Comparison of ENCODE assay signal across 35 cellular contexts in genomic region chr5:155064580-155064979, GRCh38. TPM values are rescaled to one million over a fixed set of nuclear protein-coding genes. Genes with fewer than 3 reads are reported as not detected.
DNase-seq lines count a peak whose midpoint lies in the region; ATAC-seq, FAIRE-seq and TF ChIP-seq lines count a peak whose summit lies in the region.
"Had no signal": no experiment of that assay in that cellular context is flagged by ENCODE, and none has a peak within 500 bp of the region (broad histone marks: within the 10 kb centered on the region; RNA-seq: fewer than 3 reads in every experiment).

No MANE protein-coding gene starts in this region.

- no peaks in the 10 kb centered on the region for H4K20me1 ChIP-seq in GM12878 (ENCODE audit: control insufficient read depth, insufficient read depth)
- no peaks in the 10 kb centered on the region for H4K20me1 ChIP-seq in neural progenitor cell (ENCODE audit: low read depth)
- H4K20me1 ChIP-seq: BLaER1 treated with 17β-estradiol and CSF1 and Interleukin-3, amounts not matched to agents 10 nM and 100 nM had no signal

- H3K79me2 ChIP-seq in GM12878 (ENCODE audit: control insufficient read depth, insufficient read depth, low read length) (no peaks in the 10 kb centered on the region), neural progenitor cell (ENCODE audit: low read depth) (no peaks in the 10 kb centered on the region)

- 6% methylated on average over 6 of the region's 6 CpGs for WGBS in GM12878 (ENCODE audit: insufficient coverage, insufficient replicate concordance, low lambda C conversion rate, missing lambda C conversion rate)

- H3K36me3 ChIP-seq in GM12878 (ENCODE audit: control insufficient read depth in 2 of 2, insufficient read depth in 2 of 2, low read length in 1 of 2) (no peaks in the 10 kb centered on the region), neural progenitor cell (no peaks in the 10 kb centered on the region), lower lobe of right lung (no peaks in the 10 kb centered on the region)
- H3K36me3 ChIP-seq: BLaER1 treated with 17β-estradiol and CSF1 and Interleukin-3, amounts not matched to agents 10 nM and 100 nM; heart left ventricle; neutrophil; prostate gland; tibial artery had no signal

- no peaks in the 10 kb centered on the region for H3K27me3 ChIP-seq in GM12878 (replicated peaks in 1 of 2; ENCODE audit: control insufficient read depth in 2 of 2, insufficient read depth in 2 of 2, low read length in 1 of 2)
- no peaks in the 10 kb centered on the region for H3K27me3 ChIP-seq in neural progenitor cell
- no peaks in the 10 kb centered on the region for H3K27me3 ChIP-seq in lower lobe of right lung (ENCODE audit: low read depth)
- H3K27me3 ChIP-seq: BLaER1 treated with 17β-estradiol and CSF1 and Interleukin-3, amounts not matched to agents 10 nM and 100 nM; heart left ventricle; neutrophil; tibial artery had no signal

- H3K27ac ChIP-seq in GM12878 (ENCODE audit: control insufficient read depth, insufficient read depth): no peak overlapping the region
- no peak overlapping the region for H3K27ac ChIP-seq in neural progenitor cell
- no peak overlapping the region for H3K27ac ChIP-seq in lower lobe of right lung
- H3K27ac ChIP-seq: BLaER1 treated with 17β-estradiol and CSF1 and Interleukin-3, amounts not matched to agents 10 nM and 100 nM; heart left ventricle; neutrophil; prostate gland; tibial artery had no signal

- CTCF ChIA-PET in GM12878 (lab: Yijun Ruan, JAX): no interaction called here

- no peak overlapping the region for H3K4me3 Mint-ChIP-seq in neural progenitor cell
- H3K4me3 Mint-ChIP-seq: effector memory CD8-positive, alpha-beta T cell; stimulated activated naive CD8-positive, alpha-beta T cell treated with anti-CD3 and anti-CD28 coated beads, Interleukin-15, amount 100 ng/mL, for 72 hours; WTC11 had no signal

- no peaks in the 10 kb centered on the region for H3F3A ChIP-seq in neural progenitor cell (ENCODE audit: low read depth)

- no peaks in the 10 kb centered on the region for H3K4me1 Mint-ChIP-seq in neural progenitor cell
- H3K4me1 Mint-ChIP-seq: stimulated activated naive CD8-positive, alpha-beta T cell treated with anti-CD3 and anti-CD28 coated beads, Interleukin-15, amount 100 ng/mL, for 72 hours; WTC11 had no signal

- no peaks in the 10 kb centered on the region for H3K9me3 ChIP-seq in GM12878 (replicated peaks; ENCODE audit: control insufficient read depth, insufficient read depth, low read length)
- H3K9me3 ChIP-seq in neural progenitor cell (ENCODE audit: low read depth): no peaks in the 10 kb centered on the region
- H3K9me3 ChIP-seq in lower lobe of right lung: no peaks in the 10 kb centered on the region
- H3K9me3 ChIP-seq: Caco-2, heart left ventricle, neutrophil, prostate gland had no signal

- no peak overlapping the region; the same call in 1 of the 2 replicates for H2AFZ ChIP-seq in GM12878 (ENCODE audit: control insufficient read depth, low read depth, low read length)
- no peak overlapping the region for H2AFZ ChIP-seq in neural progenitor cell (replicated peaks)

- TF ChIP-seq EP300 in GM12878 (IDR thresholded peaks at IDR 0.05; ENCODE audit: borderline replicate concordance in 1 of 2, control insufficient read depth in 1 of 2, low read depth in 2 of 2, low read length in 2 of 2): no peak

- no peak for TF ChIP-seq RAD21 in GM12878 (IDR thresholded peaks at IDR 0.05; ENCODE audit: insufficient read depth, low read depth, low read length)

- H3K36me3 Mint-ChIP-seq in neural progenitor cell: no peaks in the 10 kb centered on the region
- H3K36me3 Mint-ChIP-seq: WTC11 had no signal

- no peak overlapping the region for H3K4me3 ChIP-seq in GM12878
- no peak overlapping the region for H3K4me3 ChIP-seq in neural progenitor cell
- H3K4me3 ChIP-seq in lower lobe of right lung: no peak overlapping the region
- H3K4me3 ChIP-seq: BLaER1 treated with 17β-estradiol and CSF1 and Interleukin-3, amounts not matched to agents 10 nM and 100 nM; heart left ventricle; prostate gland; tibial artery had no signal

- no peak for TF ChIP-seq POLR2A in GM12878 (IDR thresholded peaks at IDR 0.05; ENCODE audit: low read depth, low read length)

- intact Hi-C loops in GM12878 (cut with micrococcal nuclease; ENCODE audit: unreplicated experiment) (no loop called here), lower lobe of right lung (cut with DNase I) (no loop called here)

- H3K4me2 ChIP-seq in GM12878 (ENCODE audit: control insufficient read depth, insufficient read depth): 0 out of 2 replicates have a peak overlapping the region, but pooled peaks have one; percentile 33
- H3K4me2 ChIP-seq in neural progenitor cell: no peak overlapping the region
- H3K4me2 ChIP-seq: BLaER1 treated with 17β-estradiol and CSF1 and Interleukin-3, amounts not matched to agents 10 nM and 100 nM had no signal

- RAD21 ChIA-PET in GM12878 (lab: Charles Lee; ENCODE audit: unreplicated experiment): no interaction called here

- H3K9ac ChIP-seq in GM12878 (ENCODE audit: control insufficient read depth, insufficient read depth, low read length) (no peak overlapping the region), neural progenitor cell (no peak overlapping the region)
- H3K9ac ChIP-seq: BLaER1 treated with 17β-estradiol and CSF1 and Interleukin-3, amounts not matched to agents 10 nM and 100 nM had no signal

- SMC1A ChIA-PET in GM12878 (lab: Charles Lee; ENCODE audit: uncharacterized antibody, unreplicated experiment): no interaction called here

- no peak for DNase-seq in GM12878 (ENCODE audit: low read depth, low spot score)
- no peak for DNase-seq in NCI-H2029 (lab: John Stamatoyannopoulos, UW)
- DNase-seq in RCC 7860 (ENCODE audit: low spot score): no peak
- DNase-seq in neural progenitor cell (ENCODE audit: low spot score): no peak
- no peak for DNase-seq in lower lobe of right lung
- DNase-seq: activated CD4-positive, alpha-beta T cell treated with anti-CD3 and anti-CD28 coated beads, Interleukin-2, amount 50 U/mL, for 4 hours; activated naive CD4-positive, alpha-beta T cell treated with anti-CD3 and anti-CD28 coated beads, Interleukin-2, amount 50 U/mL, for 16 hours; amygdala; Caco-2; DMS79 treated with DMSO at 0.1 percent for 48 hours; effector memory CD8-positive, alpha-beta T cell; foreskin fibroblast; heart left ventricle; Karpas-422; mammary epithelial cell; NCI-H1092; NCI-H2029 treated with DMSO at 0.1 percent for 48 hours; NCI-H226; NCI-H82; OCI-M1; stimulated activated CD4-positive, alpha-beta T cell treated with anti-CD3 and anti-CD28 coated beads, Interleukin-15, amount 100 ng/mL, for 24 hours; stimulated activated naive CD8-positive, alpha-beta T cell treated with anti-CD3 and anti-CD28 coated beads, Interleukin-15, amount 100 ng/mL, for 72 hours; T-helper 9 cell; tibial artery had no signal

- H3K27ac Mint-ChIP-seq in neural progenitor cell: no peak overlapping the region
- H3K27ac Mint-ChIP-seq: effector memory CD8-positive, alpha-beta T cell; stimulated activated naive CD8-positive, alpha-beta T cell treated with anti-CD3 and anti-CD28 coated beads, Interleukin-15, amount 100 ng/mL, for 72 hours; WTC11 had no signal

- H3K27me3 Mint-ChIP-seq in neural progenitor cell (ENCODE audit: insufficient read depth, low read depth): no peaks in the 10 kb centered on the region

- POLR2A ChIA-PET in GM12878 (lab: Charles Lee): no interaction called here

- FAIRE-seq in GM12878 (lab: Jason Lieb, UNC) (no peak), RCC 7860 (lab: Jason Lieb, UNC) (no peak)
- FAIRE-seq: bronchial epithelial cell, colon had no signal

- 0 out of 2 replicates have a peak, but pooled peaks cover 5% of the 10 kb centered on the region for H3K4me1 ChIP-seq in GM12878 (ENCODE audit: control insufficient read depth, insufficient read depth, low read length)
- H3K4me1 ChIP-seq in neural progenitor cell: no peaks in the 10 kb centered on the region
- H3K4me1 ChIP-seq in lower lobe of right lung: no peaks in the 10 kb centered on the region
- H3K4me1 ChIP-seq: Caco-2, heart left ventricle, prostate gland, tibial artery had no signal

- ATAC-seq in GM18858 (IDR thresholded peaks at IDR 0.05; ENCODE audit: unreplicated experiment) (peak; percentile 65), GM21515 (IDR thresholded peaks at IDR 0.05; ENCODE audit: unreplicated experiment) (peak; percentile 63), HG03039 (IDR thresholded peaks at IDR 0.05; ENCODE audit: unreplicated experiment) (peak; percentile 53), GM12878 (peak; percentile 47; the same call in 2 of the 3 replicates), lower lobe of right lung (no peak)
- ATAC-seq: effector memory CD8-positive, alpha-beta T cell; heart left ventricle; Right ventricle myocardium inferior; stimulated activated naive CD8-positive, alpha-beta T cell treated with anti-CD3 and anti-CD28 coated beads, Interleukin-15, amount 100 ng/mL, for 72 hours; WTC11 had no signal

- in situ Hi-C loops in GM12878 (cut with MboI): no loop called here

- no peak for TF ChIP-seq CTCF in GM12878 (IDR thresholded peaks at IDR 0.05 in 2 of 3, conservative IDR thresholded peaks at IDR 0.05 in 1 of 3; ENCODE audit: control insufficient read depth in 2 of 3, extremely low read depth in 1 of 3, insufficient read depth in 1 of 3, low read depth in 3 of 3, low read length in 3 of 3)
- no peak for TF ChIP-seq CTCF in neural progenitor cell (IDR thresholded peaks at IDR 0.05)
- TF ChIP-seq CTCF in lower lobe of right lung (IDR thresholded peaks at IDR 0.05): no peak

- no TSS peak for BruUV-seq in GM12878 (replicated peaks; lab: Mats Ljungman, UMichigan)

- no peaks in the 10 kb centered on the region for H3K9me3 Mint-ChIP-seq in neural progenitor cell

RNA-seq across cellular contexts. Expression of gene KIF4B, which starts 51.0 kb away (rescaled TPM):
- total RNA-seq in GM12878 (2013; cell fraction: nucleolus; rRNA removed): 0.22 and 0.42 TPM in 2 replicates
- total RNA-seq in GM12878 (2014; rRNA removed): 0.05 TPM in 1 of 2 replicates, not detected in the other
- total RNA-seq in GM12878 (2014; rRNA removed; fragmentation: Illumina TruSeq; extraction: Trizol): not detected in 2 replicates
- total RNA-seq in GM12878 (2021): 0.05 TPM in 1 of 2 replicates, not detected in the other
- polyA plus RNA-seq in GM12878 (2011; ENCODE audit: low read depth): not detected
- 0.05 and 0.07 TPM in 2 replicates for polyA plus RNA-seq in GM12878 (2011; rRNA removed)
- polyA plus RNA-seq in GM12878 (2011; cell fraction: cytosol; rRNA removed): 0.01 TPM in 1 of 2 replicates, not detected in the other
- polyA plus RNA-seq in GM12878 (2011; cell fraction: nucleus; rRNA removed): 0.04 TPM in 1 of 2 replicates, not detected in the other
- 0.04 TPM in 1 of 2 replicates, not detected in the other for polyA plus RNA-seq in GM12878 (2012)
- polyA plus RNA-seq in GM12878 (2014; fragmentation: Illumina TruSeq; extraction: Trizol): 0.03 and 0.06 TPM in 2 replicates
- polyA plus RNA-seq in GM12878 (2014; fragmentation: Nextera tagmentation; extraction: Ambion mirVana): under 1 TPM in 1 of 2 experiments, not detected in 1; 0.02 TPM
- polyA plus RNA-seq in GM12878 (2014; rRNA removed): 0.03 TPM in 1 of 2 replicates, not detected in the other
- polyA plus RNA-seq in GM12878 (2016; fragmentation: Nextera tagmentation; extraction: Ambion mirVana): under 1 TPM; 0.08 to 0.20 TPM
- polyA minus RNA-seq in GM12878 (2011; rRNA and poly(A)+ RNA removed): 0.10 TPM in 1 of 2 replicates, not detected in the other
- polyA minus RNA-seq in GM12878 (2011; cell fraction: cytosol; rRNA and poly(A)+ RNA removed): not detected in 2 replicates
- polyA minus RNA-seq in GM12878 (2011; cell fraction: nucleus; rRNA and poly(A)+ RNA removed): not detected in 2 replicates
- 0.12 TPM in 1 of 2 replicates, not detected in the other for total RNA-seq in neural progenitor cell (ENCODE audit: low replicate concordance)
- not detected for total RNA-seq in lower lobe of right lung
- total RNA-seq: mammary epithelial cell, Right ventricle myocardium inferior had no signal
- polyA plus RNA-seq: esophagus, heart left ventricle had no signal

Comparison
In these comparisons a context has a peak if more than half of its experiments do, and no peak if none do; other contexts are left out.
1. ATAC-seq: peak in GM18858 (single experiment), GM21515 (single experiment), HG03039 (single experiment) and GM12878 (single experiment); none in lower lobe of right lung (0 of 2).